Comparison of ENCODE assay signal across 24 cellular contexts in genomic region chr9:112234779-112235178, GRCh38.
"Had no signal": no experiment of that assay in that cellular context is flagged by ENCODE, and none has a peak within 500 bp of the region (broad histone marks: within the 10 kb centered on the region; RNA-seq: fewer than 3 reads in every experiment).

No MANE protein-coding gene starts in this region.

- H3K9me3 Mint-ChIP-seq: natural killer cell; neural progenitor cell; stimulated activated naive CD8-positive, alpha-beta T cell treated with anti-CD3 and anti-CD28 coated beads, Interleukin-15, amount 100 ng/mL, for 72 hours had no signal

- H3K9me3 ChIP-seq: gastrocnemius medialis, left lung, right lobe of liver, suprapubic skin, vagina had no signal

- H3K4me1 Mint-ChIP-seq: neural progenitor cell had no signal

- H3K4me1 ChIP-seq: gastrocnemius medialis, parathyroid adenoma, suprapubic skin had no signal

- H3K36me3 ChIP-seq: neural progenitor cell had no signal

- H3K4me3 ChIP-seq: dorsolateral prefrontal cortex, gastrocnemius medialis, left lung, neural progenitor cell, right lobe of liver, smooth muscle cell, suprapubic skin, vagina had no signal

- DNase-seq: dorsolateral prefrontal cortex; effector CD4-positive, alpha-beta T cell; foreskin fibroblast; gastrocnemius medialis; head of caudate nucleus; left lung; mammary epithelial cell; mesendoderm; natural killer cell; right lobe of liver; stimulated activated CD4-positive, alpha-beta T cell treated with anti-CD3 and anti-CD28 coated beads, Interleukin-12 subunit alpha, Interleukin-12 subunit beta, amount 100 ng/mL, for 4 hours; stimulated activated CD4-positive, alpha-beta T cell treated with anti-CD3 and anti-CD28 coated beads, Interleukin-1b, Interleukin-23, amount 100 ng/mL, for 48 hours; stimulated activated CD4-positive, alpha-beta T cell treated with anti-CD3 and anti-CD28 coated beads, Interleukin-4, amount 100 ng/mL, for 1 hour; stimulated activated CD8-positive, alpha-beta memory T cell treated with anti-CD3 and anti-CD28 coated beads, Interleukin-4, amount 100 ng/mL, for 48 hours; stimulated activated naive CD4-positive, alpha-beta T cell; stimulated activated naive CD8-positive, alpha-beta T cell treated with anti-CD3 and anti-CD28 coated beads, Interleukin-15, amount 100 ng/mL, for 72 hours; trophoblast cell had no signal

- H3K27ac ChIP-seq: dorsolateral prefrontal cortex, gastrocnemius medialis, left lung, neural progenitor cell, parathyroid adenoma, right lobe of liver, suprapubic skin, vagina had no signal

- H3K27me3 Mint-ChIP-seq: progenitor cell of endocrine pancreas; stimulated activated naive CD8-positive, alpha-beta T cell treated with anti-CD3 and anti-CD28 coated beads, Interleukin-15, amount 100 ng/mL, for 72 hours had no signal

- H3K4me3 Mint-ChIP-seq: natural killer cell; neural progenitor cell; stimulated activated naive CD8-positive, alpha-beta T cell treated with anti-CD3 and anti-CD28 coated beads, Interleukin-15, amount 100 ng/mL, for 72 hours had no signal

- ATAC-seq: esophagus mucosa; gastrocnemius medialis; left lung; natural killer cell; right lobe of liver; stimulated activated naive CD8-positive, alpha-beta T cell treated with anti-CD3 and anti-CD28 coated beads, Interleukin-15, amount 100 ng/mL, for 72 hours had no signal

- H3K27ac Mint-ChIP-seq: natural killer cell; neural progenitor cell; progenitor cell of endocrine pancreas; stimulated activated naive CD8-positive, alpha-beta T cell treated with anti-CD3 and anti-CD28 coated beads, Interleukin-15, amount 100 ng/mL, for 72 hours had no signal
